Comparison of ENCODE assay signal across 10 cellular contexts in genomic region chr1:75722966-75723365, GRCh38. TPM values are rescaled to one million over a fixed set of nuclear protein-coding genes. Genes with fewer than 3 reads are reported as not detected.
DNase-seq lines count a peak whose midpoint lies in the region; ATAC-seq and TF ChIP-seq lines count a peak whose summit lies in the region.
"Had no signal": no experiment of that assay in that cellular context is flagged by ENCODE, and none has a peak within 500 bp of the region (broad histone marks: within the 10 kb centered on the region; RNA-seq: fewer than 3 reads in every experiment).

No MANE protein-coding gene starts in this region.

- intact Hi-C loops in Panc1 (cut with micrococcal nuclease; ENCODE audit: unreplicated experiment): no loop called here

- H3K4me3 Mint-ChIP-seq in activated CD8-positive, alpha-beta memory T cell treated with anti-CD3 and anti-CD28 coated beads, Interleukin-2, amount 10 ng/mL, durations not matched to agents 7 days and 5 days: peak overlapping the region; percentile 99

- DNase-seq in activated CD8-positive, alpha-beta memory T cell treated with anti-CD3 and anti-CD28 coated beads, Interleukin-2, amount 10 ng/mL, durations not matched to agents 7 days and 5 days: no peak
- DNase-seq in activated CD8-positive, alpha-beta memory T cell treated with anti-CD3 and anti-CD28 coated beads for 24 hours: no peak
- DNase-seq in Panc1 (ENCODE audit: low read depth, low spot score): no peak
- DNase-seq in NAMALWA (ENCODE audit: low spot score): no peak
- DNase-seq: islet precursor cell; stimulated activated CD4-positive, alpha-beta T cell treated with anti-CD3 and anti-CD28 coated beads, Interleukin-1b, Interleukin-23, amount 100 ng/mL, for 48 hours had no signal

- H3K4me1 ChIP-seq in Panc1 (ENCODE audit: control insufficient read depth, insufficient read depth, low read length): peaks cover 22% of the 10 kb centered on the region
- H3K4me1 ChIP-seq in skeletal muscle satellite cell (ENCODE audit: control insufficient read depth, insufficient read depth, low read length): peaks cover 11% of the 10 kb centered on the region

- H3K9me3 Mint-ChIP-seq in activated CD8-positive, alpha-beta memory T cell treated with anti-CD3 and anti-CD28 coated beads, Interleukin-2, amount 10 ng/mL, durations not matched to agents 7 days and 5 days (ENCODE audit: low read depth): no peaks in the 10 kb centered on the region

- H3K4me1 Mint-ChIP-seq in activated CD8-positive, alpha-beta memory T cell treated with anti-CD3 and anti-CD28 coated beads, Interleukin-2, amount 10 ng/mL, durations not matched to agents 7 days and 5 days: peaks cover 27% of the 10 kb centered on the region

- H3K4me3 ChIP-seq in Panc1 (ENCODE audit: low read depth in 2 of 2, low read length in 2 of 2): no peak overlapping the region
- no peak overlapping the region for H3K4me3 ChIP-seq in skeletal muscle satellite cell (ENCODE audit: low read length)

- H3K27me3 ChIP-seq in Panc1 (ENCODE audit: control insufficient read depth, insufficient read depth, low read length) (no peaks in the 10 kb centered on the region), skeletal muscle satellite cell (ENCODE audit: control insufficient read depth, insufficient read depth, low read length) (no peaks in the 10 kb centered on the region)

- peak overlapping the region; percentile 99 for H3K27ac ChIP-seq in Panc1 (ENCODE audit: low read length)

- POLR2A ChIA-PET in Panc1 (lab: Charles Lee): no interaction called here

- ATAC-seq in activated CD8-positive, alpha-beta memory T cell treated with anti-CD3 and anti-CD28 coated beads, Interleukin-2, amount 10 ng/mL, durations not matched to agents 7 days and 5 days: no peak
- ATAC-seq in Panc1: no peak
- peak; percentile 69 for ATAC-seq in esophagus mucosa
- ATAC-seq in GM21737 (IDR thresholded peaks at IDR 0.05; ENCODE audit: unreplicated experiment): no peak
- ATAC-seq in GM18505 (IDR thresholded peaks at IDR 0.05; ENCODE audit: unreplicated experiment): no peak

- no peak overlapping the region for H3K9ac ChIP-seq in skeletal muscle satellite cell (ENCODE audit: low read depth, low read length)

- H3K36me3 ChIP-seq in Panc1 (ENCODE audit: control insufficient read depth, insufficient read depth, low read length) (no peaks in the 10 kb centered on the region; the same call in 1 of the 2 replicates), skeletal muscle satellite cell (ENCODE audit: insufficient read depth, low read length) (no peaks in the 10 kb centered on the region)

- H3K27me3 Mint-ChIP-seq in activated CD8-positive, alpha-beta memory T cell treated with anti-CD3 and anti-CD28 coated beads, Interleukin-2, amount 10 ng/mL, durations not matched to agents 7 days and 5 days: no peaks in the 10 kb centered on the region

- no peaks in the 10 kb centered on the region for H3K9me3 ChIP-seq in Panc1 (ENCODE audit: control insufficient read depth, insufficient read depth, low read depth, low read length)
- no peaks in the 10 kb centered on the region for H3K9me3 ChIP-seq in skeletal muscle satellite cell (replicated peaks; ENCODE audit: low read length)

- H3K27ac Mint-ChIP-seq in activated CD8-positive, alpha-beta memory T cell treated with anti-CD3 and anti-CD28 coated beads, Interleukin-2, amount 10 ng/mL, durations not matched to agents 7 days and 5 days: peak overlapping the region; percentile 36

- in situ Hi-C loops in Panc1 (cut with HindIII; ENCODE audit: low pct_unique_long_range_greater_than_20kb, low sequenced_read_pairs): no loop called here

- peaks cover 5% of the 10 kb centered on the region for H3K36me3 Mint-ChIP-seq in activated CD8-positive, alpha-beta memory T cell treated with anti-CD3 and anti-CD28 coated beads, Interleukin-2, amount 10 ng/mL, durations not matched to agents 7 days and 5 days

- H3K4me2 ChIP-seq in skeletal muscle satellite cell (ENCODE audit: low read length): peak overlapping the region; percentile 80

- TF ChIP-seq POLR2A in GM18505 (IDR thresholded peaks at IDR 0.05; ENCODE audit: borderline replicate concordance, extremely low read depth, insufficient read depth, insufficient read length): no peak

- BruUV-seq in Panc1 (replicated peaks; lab: Mats Ljungman, UMichigan): no TSS peak

- CTCF ChIA-PET in activated CD8-positive, alpha-beta memory T cell treated with anti-CD3 and anti-CD28 coated beads, Interleukin-2, amount 10 ng/mL, durations not matched to agents 7 days and 5 days (lab: Charles Lee): interaction anchor here (2.1 kb wide), 1 partner anchor 61 kb away, joined by 6 read pairs; no protein-coding TSS in a partner anchor
- CTCF ChIA-PET in Panc1 (lab: Charles Lee): interaction anchor here (0.5 kb wide), 1 partner anchor 107 kb away, joined by 9 read pairs; no protein-coding TSS in a partner anchor

- TF ChIP-seq CTCF in Panc1 (IDR thresholded peaks at IDR 0.05): no peak

RNA-seq across cellular contexts. Expression of gene ACADM, which starts 1.5 kb away (rescaled TPM):
- total RNA-seq in activated CD8-positive, alpha-beta memory T cell treated with anti-CD3 and anti-CD28 coated beads, Interleukin-2, amount 10 ng/mL, durations not matched to agents 7 days and 5 days: 10 to 100 TPM; 39.2 to 52.8 TPM
- total RNA-seq in Panc1 (2021; ENCODE audit: unreplicated experiment) (57.2 TPM), esophagus mucosa (39.8 TPM)
- 60.2 TPM for polyA plus RNA-seq in Panc1 (2012; ENCODE audit: insufficient read length)
- total RNA-seq in skeletal muscle satellite cell (2012; rRNA removed): 26.4 and 27.9 TPM in 2 replicates
